In genomic region chr2:241931084-241931975, GRCh38 we compare ENCODE assay signal across 21 cellular contexts.
DNase-seq lines count a peak whose midpoint lies in the region; ATAC-seq and TF ChIP-seq lines count a peak whose summit lies in the region.
"Had no signal": no experiment of that assay in that cellular context is flagged by ENCODE, and none has a peak within 500 bp of the region (broad histone marks: within the 10 kb centered on the region; RNA-seq: fewer than 3 reads in every experiment).

No MANE protein-coding gene starts in this region.

- no peak overlapping the region for H3K9ac ChIP-seq in neural progenitor cell
- no peak overlapping the region for H3K9ac ChIP-seq in mesendoderm (ENCODE audit: low read length)

- H4K5ac ChIP-seq in mesendoderm (ENCODE audit: low read length): no peak overlapping the region

- H3K27ac ChIP-seq in RWPE2 (ENCODE audit: poor library complexity, severe bottlenecking) (no peak overlapping the region), neural progenitor cell (no peak overlapping the region), uterus (peak overlapping the region; percentile 86 to 93), mesendoderm (ENCODE audit: low read depth, low read length) (no peak overlapping the region)
- H3K27ac ChIP-seq: HL-60, PC-9, RWPE1, SJCRH30 had no signal

- peaks cover 2% of the 10 kb centered on the region for H3K36me3 Mint-ChIP-seq in neural progenitor cell
- H3K36me3 Mint-ChIP-seq: CD4-positive, alpha-beta memory T cell had no signal

- no CpG with 5 or more reads among the region's 30 CpGs for WGBS in mesendoderm (ENCODE audit: extremely low coverage, insufficient coverage, low lambda C conversion rate)

- no peak overlapping the region for H3K23ac ChIP-seq in mesendoderm (ENCODE audit: low read length)

- H3K9me3 ChIP-seq in RWPE2 (ENCODE audit: severe bottlenecking): no peaks in the 10 kb centered on the region
- H3K9me3 ChIP-seq in neural progenitor cell (ENCODE audit: low read depth): no peaks in the 10 kb centered on the region
- H3K9me3 ChIP-seq in uterus: no peaks in the 10 kb centered on the region

- H3F3A ChIP-seq in neural progenitor cell (ENCODE audit: low read depth): no peaks in the 10 kb centered on the region

- no peak overlapping the region for H3K4me3 ChIP-seq in RWPE2 (ENCODE audit: severe bottlenecking)
- no peak overlapping the region for H3K4me3 ChIP-seq in neural progenitor cell
- H3K4me3 ChIP-seq in uterus: no peak overlapping the region
- no peak overlapping the region for H3K4me3 ChIP-seq in mesendoderm (ENCODE audit: low read length)
- H3K4me3 ChIP-seq: PC-9, SJCRH30 had no signal

- TF ChIP-seq POLR2A in uterus (IDR thresholded peaks at IDR 0.05): no peak

- no peak overlapping the region for H4K8ac ChIP-seq in mesendoderm (ENCODE audit: low read depth, low read length)

- no peak overlapping the region for H2BK120ac ChIP-seq in mesendoderm (ENCODE audit: low read depth, low read length)

- no peak overlapping the region for H2AFZ ChIP-seq in neural progenitor cell (replicated peaks)
- H2AFZ ChIP-seq: PC-9 had no signal

- no peak overlapping the region for H3K18ac ChIP-seq in mesendoderm (ENCODE audit: low read length)

- H3K4ac ChIP-seq in mesendoderm (ENCODE audit: low read depth, low read length): no peak overlapping the region

- TF ChIP-seq CTCF in RWPE2 (IDR thresholded peaks at IDR 0.05; ENCODE audit: poor library complexity, severe bottlenecking): no peak
- no peak for TF ChIP-seq CTCF in neural progenitor cell (IDR thresholded peaks at IDR 0.05)
- TF ChIP-seq CTCF in uterus (IDR thresholded peaks at IDR 0.05): no peak

- DNase-seq in cardiac septum (ENCODE audit: low spot score): peak; percentile 62
- DNase-seq in Right ventricle myocardium superior: no peak
- DNase-seq in RWPE2 (ENCODE audit: low spot score): peak; percentile 57
- no peak for DNase-seq in neural progenitor cell (ENCODE audit: low spot score)
- peak in 1 of 2 donors; percentile 13 for DNase-seq in uterus
- no peak for DNase-seq in mesendoderm
- DNase-seq: CD4-positive, alpha-beta memory T cell; GOT3; KBM-7; NCI-H1092 treated with DMSO at 0.1 percent for 48 hours; NCI-H1436 treated with DMSO at 0.1 percent for 48 hours; NCI-H1930; NCI-H226; NCI-H510A treated with DMSO at 0.1 percent for 48 hours; NCI-H748 treated with DMSO at 0.1 percent for 48 hours; PC-9; SJCRH30 had no signal

- intact Hi-C loops in cardiac septum (cut with DNase I) (no loop called here), Right ventricle myocardium superior (cut with DNase I) (no loop called here), uterus (cut with DNase I; ENCODE audit: low total_unique reads) (no loop called here)

- H3K4me2 ChIP-seq in neural progenitor cell (no peak overlapping the region), mesendoderm (ENCODE audit: low read length) (no peak overlapping the region)
- H3K4me2 ChIP-seq: PC-9 had no signal

- H3K27me3 Mint-ChIP-seq in neural progenitor cell (ENCODE audit: insufficient read depth, low read depth): peaks cover 8% of the 10 kb centered on the region
- H3K27me3 Mint-ChIP-seq: CD4-positive, alpha-beta memory T cell had no signal

- no peak overlapping the region for H2BK15ac ChIP-seq in mesendoderm (replicated peaks; ENCODE audit: low read depth)

- no peaks in the 10 kb centered on the region for H3K79me2 ChIP-seq in neural progenitor cell (ENCODE audit: low read depth)
- no peaks in the 10 kb centered on the region for H3K79me2 ChIP-seq in mesendoderm (ENCODE audit: control insufficient read depth, insufficient read depth, low read length)

- H4K20me1 ChIP-seq in neural progenitor cell (ENCODE audit: low read depth): no peaks in the 10 kb centered on the region

- peak overlapping the region; percentile 33 for H3K27ac Mint-ChIP-seq in neural progenitor cell
- H3K27ac Mint-ChIP-seq: CD4-positive, alpha-beta memory T cell had no signal

- ATAC-seq in Right ventricle myocardium superior (ENCODE audit: poor library complexity): no peak
- ATAC-seq in RWPE2 (ENCODE audit: low read depth): no peak
- no peak for ATAC-seq in GM19395 (IDR thresholded peaks at IDR 0.05; ENCODE audit: unreplicated experiment)
- ATAC-seq: HCT116 had no signal

- no peak overlapping the region for H3K4me3 Mint-ChIP-seq in neural progenitor cell
- H3K4me3 Mint-ChIP-seq: CD4-positive, alpha-beta memory T cell had no signal

- H3K79me1 ChIP-seq in mesendoderm (ENCODE audit: low read length): no peaks in the 10 kb centered on the region

- peaks cover 7% of the 10 kb centered on the region for H3K27me3 ChIP-seq in RWPE2 (ENCODE audit: insufficient read depth, poor library complexity, severe bottlenecking)
- H3K27me3 ChIP-seq in neural progenitor cell: no peaks in the 10 kb centered on the region
- no peaks in the 10 kb centered on the region for H3K27me3 ChIP-seq in uterus
- H3K27me3 ChIP-seq in mesendoderm (ENCODE audit: insufficient read depth, low read length, poor library complexity): no peaks in the 10 kb centered on the region
- H3K27me3 ChIP-seq: SJCRH30 had no signal

- H3K4me1 ChIP-seq in RWPE2 (ENCODE audit: insufficient read depth, poor library complexity, severe bottlenecking): no peaks in the 10 kb centered on the region
- peaks cover 6% of the 10 kb centered on the region for H3K4me1 ChIP-seq in neural progenitor cell
- H3K4me1 ChIP-seq in uterus: peaks cover 6 to 16% of the 10 kb centered on the region in 2 donors
- H3K4me1 ChIP-seq in mesendoderm (ENCODE audit: control insufficient read depth, low read depth, low read length): no peaks in the 10 kb centered on the region

- H3K36me3 ChIP-seq in RWPE2 (ENCODE audit: low read depth) (no peaks in the 10 kb centered on the region), neural progenitor cell (no peaks in the 10 kb centered on the region), uterus (no peaks in the 10 kb centered on the region), mesendoderm (ENCODE audit: control insufficient read depth, insufficient read depth, low read length) (no peaks in the 10 kb centered on the region)
- H3K36me3 ChIP-seq: SJCRH30 had no signal

- H3K4me1 Mint-ChIP-seq in neural progenitor cell: peaks cover 13% of the 10 kb centered on the region

- no peak overlapping the region for H3K56ac ChIP-seq in mesendoderm (ENCODE audit: low read length)

- peaks cover 9% of the 10 kb centered on the region for H3K9me3 Mint-ChIP-seq in neural progenitor cell
- H3K9me3 Mint-ChIP-seq: CD4-positive, alpha-beta memory T cell had no signal

- H2AK5ac ChIP-seq in mesendoderm (ENCODE audit: low read length): no peak overlapping the region

- no peak overlapping the region for H2BK5ac ChIP-seq in mesendoderm (ENCODE audit: low read length)

Comparison
In these comparisons a context has a peak if more than half of its experiments do, and no peak if none do; other contexts are left out.
1. DNase-seq: peak in cardiac septum (single experiment) and RWPE2 (single experiment); none in Right ventricle myocardium superior (single experiment), neural progenitor cell (single experiment) and mesendoderm (single experiment).
2. H3K27ac ChIP-seq: peak in uterus (2 of 2); none in RWPE2 (single experiment), neural progenitor cell (single experiment) and mesendoderm (single experiment).